16 cellular contexts compared by ENCODE assay signal in the genomic region with DNA sequence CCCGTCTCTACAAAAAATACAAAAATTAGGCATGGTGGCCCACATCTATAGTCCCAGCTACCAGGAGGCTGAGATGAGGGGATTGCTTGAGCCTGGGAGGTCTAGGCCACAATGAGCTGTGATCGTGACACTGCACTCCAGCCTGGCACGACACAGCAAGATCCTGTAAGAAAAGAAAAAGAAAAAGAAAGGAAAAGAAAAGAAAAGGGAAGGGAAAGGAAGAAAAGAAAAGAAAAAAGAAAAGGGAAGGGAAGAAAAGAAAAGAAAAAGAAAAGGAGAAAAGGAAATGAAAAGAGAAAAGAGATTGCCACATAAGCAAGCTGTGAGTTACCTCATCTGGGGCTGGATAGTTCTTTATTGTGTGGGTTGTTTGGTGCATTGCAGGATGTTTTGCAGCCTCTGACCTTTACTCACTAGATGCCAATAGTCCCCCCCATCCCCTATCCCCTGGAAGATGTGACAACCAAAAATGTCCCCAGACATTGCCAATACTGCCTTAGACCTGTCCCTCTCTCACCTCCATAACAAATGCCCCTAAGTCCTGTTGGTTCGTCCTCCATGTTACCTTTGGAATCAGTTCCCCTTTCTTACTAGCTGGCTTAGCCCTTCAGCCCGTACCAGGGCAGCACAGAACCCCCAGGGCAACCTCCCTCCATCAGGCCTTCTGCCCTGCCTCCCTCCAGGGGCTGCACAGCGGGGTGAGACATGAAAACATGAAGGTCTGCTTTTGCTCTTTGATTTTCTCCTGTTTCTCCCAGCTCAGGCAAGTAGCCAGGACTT. TPM values are rescaled to one million over a fixed set of nuclear protein-coding genes. Genes with fewer than 3 reads are reported as not detected.
DNase-seq lines count a peak whose midpoint lies in the region; ATAC-seq, FAIRE-seq and TF ChIP-seq lines count a peak whose summit lies in the region.
"Had no signal": no experiment of that assay in that cellular context is flagged by ENCODE, and none has a peak within 500 bp of the region (broad histone marks: within the 10 kb centered on the region; RNA-seq: fewer than 3 reads in every experiment).

No MANE protein-coding gene starts in this region.

- H3K9me3 ChIP-seq in K562 (replicated peaks; ENCODE audit: control insufficient read depth, insufficient read depth, low read depth, low read length): no peaks in the 10 kb centered on the region

- no peak for FAIRE-seq in K562 (lab: Jason Lieb, UNC)
- FAIRE-seq: RCC 7860 had no signal

- no TSS peak for BruUV-seq in K562 (replicated peaks; lab: Mats Ljungman, UMichigan)

- no peaks in the 10 kb centered on the region for H3K79me2 ChIP-seq in K562 (ENCODE audit: control insufficient read depth, insufficient read depth, low read length)

- peaks cover 14 to 16% of the 10 kb centered on the region in 2 experiments; a peak in 4 of 5 replicates for H3K4me1 ChIP-seq in K562 (replicated peaks in 1 of 2; ENCODE audit: control insufficient read depth in 2 of 2, insufficient read depth in 2 of 2, low read length in 2 of 2)

- no peaks in the 10 kb centered on the region for H3K27me3 Mint-ChIP-seq in stimulated activated naive CD8-positive, alpha-beta T cell treated with anti-CD3 and anti-CD28 coated beads, Interleukin-15, Interleukin-2, amounts not matched to agents 100 ng/mL and 50 ng/mL, for 24 hours
- H3K27me3 Mint-ChIP-seq in stimulated activated naive CD8-positive, alpha-beta T cell treated with anti-CD3 and anti-CD28 coated beads, Interleukin-15, amount 100 ng/mL, for 72 hours: peaks cover 3% of the 10 kb centered on the region

- no peak for ATAC-seq in stimulated activated naive CD8-positive, alpha-beta T cell treated with anti-CD3 and anti-CD28 coated beads, Interleukin-15, amount 100 ng/mL, for 72 hours
- ATAC-seq in K562 (no peak), HG03175 (IDR thresholded peaks at IDR 0.05; ENCODE audit: unreplicated experiment) (no peak)

- WGBS in K562 (ENCODE audit: insufficient coverage, low coverage, missing lambda C conversion rate): 69% methylated on average over 6 of the region's 6 CpGs

- in situ Hi-C loops in K562 (cut with MboI): no loop called here

- no peak overlapping the region for H3K4me3 Mint-ChIP-seq in stimulated activated naive CD8-positive, alpha-beta T cell treated with anti-CD3 and anti-CD28 coated beads, Interleukin-15, Interleukin-2, amounts not matched to agents 100 ng/mL and 50 ng/mL, for 24 hours
- H3K4me3 Mint-ChIP-seq in stimulated activated naive CD8-positive, alpha-beta T cell treated with anti-CD3 and anti-CD28 coated beads, Interleukin-15, amount 100 ng/mL, for 72 hours: no peak overlapping the region
- H3K4me3 Mint-ChIP-seq: B cell, H9 had no signal

- H3K27ac ChIP-seq in K562 (ENCODE audit: extremely low read depth, low read depth, low read length): no peak overlapping the region

- DNase-seq in stimulated activated naive CD8-positive, alpha-beta T cell treated with anti-CD3 and anti-CD28 coated beads, Interleukin-15, amount 100 ng/mL, for 72 hours: no peak
- DNase-seq in MV-4-11 (lab: John Stamatoyannopoulos, UW) (peak; percentile 54), K562 (ENCODE audit: extremely low read depth in 1 of 4, low spot score in 3 of 4) (no peak), mesenteric fat pad (ENCODE audit: low spot score) (no peak)
- DNase-seq in stimulated activated naive CD4-positive, alpha-beta T cell (lab: John Stamatoyannopoulos, UW): no peak
- DNase-seq: DMS 273 treated with DMSO at 0.1 percent for 48 hours, H9, NCI-H1092 treated with DMSO at 0.1 percent for 48 hours, NCI-H187 treated with DMSO at 0.1 percent for 48 hours, NCI-H446, NCI-H748 treated with DMSO at 0.1 percent for 48 hours, SHP77 treated with DMSO at 0.1 percent for 48 hours had no signal

- no peaks in the 10 kb centered on the region for H3K9me1 ChIP-seq in K562 (ENCODE audit: control insufficient read depth, insufficient read depth, low read length)

- TF ChIP-seq EP300 in K562 (IDR thresholded peaks at IDR 0.05; ENCODE audit: low read length): no peak

- H3K4me2 ChIP-seq in K562 (ENCODE audit: insufficient read depth, low read length): no peak overlapping the region

- no peak overlapping the region for H3K4me3 ChIP-seq in K562

- H2AFZ ChIP-seq in K562 (ENCODE audit: low read depth, low read length): peak overlapping the region; percentile 68

- CTCF ChIA-PET in K562 (lab: Yijun Ruan, JAX; ENCODE audit: low intra/inter-chr PET ratio): interaction anchor here (1.0 kb wide), 1 partner anchor 57 kb away, joined by 3 read pairs; no protein-coding TSS in a partner anchor

- POLR2A ChIA-PET in K562 (lab: Yijun Ruan, JAX): interaction anchor here (0.5 to 1.3 kb wide), 5 partner anchors 13 to 215 kb away, joined by 3 to 4 read pairs (median 3); no protein-coding TSS in a partner anchor

- no peaks in the 10 kb centered on the region for H3K9me3 Mint-ChIP-seq in stimulated activated naive CD8-positive, alpha-beta T cell treated with anti-CD3 and anti-CD28 coated beads, Interleukin-15, Interleukin-2, amounts not matched to agents 100 ng/mL and 50 ng/mL, for 24 hours
- no peaks in the 10 kb centered on the region for H3K9me3 Mint-ChIP-seq in stimulated activated naive CD8-positive, alpha-beta T cell treated with anti-CD3 and anti-CD28 coated beads, Interleukin-15, amount 100 ng/mL, for 72 hours
- H3K9me3 Mint-ChIP-seq: H9 had no signal

- peaks cover 3% of the 10 kb centered on the region for H3K4me1 Mint-ChIP-seq in stimulated activated naive CD8-positive, alpha-beta T cell treated with anti-CD3 and anti-CD28 coated beads, Interleukin-15, Interleukin-2, amounts not matched to agents 100 ng/mL and 50 ng/mL, for 24 hours (ENCODE audit: low read depth)
- H3K4me1 Mint-ChIP-seq in stimulated activated naive CD8-positive, alpha-beta T cell treated with anti-CD3 and anti-CD28 coated beads, Interleukin-15, amount 100 ng/mL, for 72 hours: peaks cover 3% of the 10 kb centered on the region
- H3K4me1 Mint-ChIP-seq: B cell had no signal

- no peak for TF ChIP-seq RAD21 in K562 (CRISPR knock-in tag; conservative IDR thresholded peaks at IDR 0.05 in 1 of 2, IDR thresholded peaks at IDR 0.05 in 1 of 2)

- no peaks in the 10 kb centered on the region for H3K36me3 ChIP-seq in K562 (ENCODE audit: control insufficient read depth, insufficient read depth, low read length)

- H3K9ac ChIP-seq in K562 (ENCODE audit: insufficient read depth in 1 of 2, low read depth in 2 of 2, low read length in 2 of 2): peak overlapping the region in 1 of 2 experiments; percentile 72; a peak in 2 of 4 replicates

- no peaks in the 10 kb centered on the region for H3K36me3 Mint-ChIP-seq in stimulated activated naive CD8-positive, alpha-beta T cell treated with anti-CD3 and anti-CD28 coated beads, Interleukin-15, Interleukin-2, amounts not matched to agents 100 ng/mL and 50 ng/mL, for 24 hours (ENCODE audit: low read depth)

- H3K27me3 ChIP-seq in K562 (ENCODE audit: control insufficient read depth in 2 of 2, insufficient read depth in 2 of 2, low read length in 2 of 2): no peaks in the 10 kb centered on the region

- intact Hi-C loops in K562 (cut with micrococcal nuclease): no loop called here

- H3K27ac Mint-ChIP-seq in stimulated activated naive CD8-positive, alpha-beta T cell treated with anti-CD3 and anti-CD28 coated beads, Interleukin-15, Interleukin-2, amounts not matched to agents 100 ng/mL and 50 ng/mL, for 24 hours: peak overlapping the region; percentile 19
- peak overlapping the region in 1 of 2 donors; percentile 47 for H3K27ac Mint-ChIP-seq in stimulated activated naive CD8-positive, alpha-beta T cell treated with anti-CD3 and anti-CD28 coated beads, Interleukin-15, amount 100 ng/mL, for 72 hours
- H3K27ac Mint-ChIP-seq: B cell, H9 had no signal

- no peak for TF ChIP-seq POLR2A in K562 (conservative IDR thresholded peaks at IDR 0.05)

- TF ChIP-seq CTCF in K562 (IDR thresholded peaks at IDR 0.05 in 2 of 3, conservative IDR thresholded peaks at IDR 0.05 in 1 of 3; ENCODE audit: insufficient read depth in 2 of 3, low read depth in 1 of 3, low read length in 3 of 3): no peak

- no peaks in the 10 kb centered on the region for H4K20me1 ChIP-seq in K562 (replicated peaks; ENCODE audit: control insufficient read depth, insufficient read depth, low read length)

RNA-seq across cellular contexts. Expression of a gene that starts 8.9 kb away (rescaled TPM):
- 1.2 and 2.8 TPM in 2 replicates for total RNA-seq in K562 (2011; cell fraction: chromatin; rRNA removed; ENCODE audit: low replicate concordance)
- total RNA-seq in K562 (2011; cell fraction: nucleolus; rRNA removed): 1.6 and 2.0 TPM in 2 replicates
- 1.2 and 1.5 TPM in 2 replicates for total RNA-seq in K562 (2011; cell fraction: nucleoplasm; rRNA removed)
- total RNA-seq in K562 (2014; rRNA removed) (0.36 and 0.57 TPM in 2 replicates), K562 (2014; rRNA removed; fragmentation: Illumina TruSeq; extraction: Trizol) (0.33 and 0.45 TPM in 2 replicates), K562 (2015; rRNA removed; fragmentation: Illumina TruSeq; extraction: Trizol) (0.58 and 0.64 TPM in 2 replicates), K562 (2021) (0.58 and 0.60 TPM in 2 replicates), mesenteric fat pad (1.1 TPM)
- polyA plus RNA-seq in K562 (2011; rRNA removed) (0.55 and 0.72 TPM in 2 replicates), K562 (2014; fragmentation: Illumina TruSeq; extraction: Trizol) (0.45 and 0.60 TPM in 2 replicates), K562 (2014; fragmentation: Nextera tagmentation; extraction: Ambion mirVana) (under 1 TPM in 1 of 2 experiments, not detected in 1; 0.17 TPM), K562 (2014; rRNA removed) (0.49 and 0.71 TPM in 2 replicates)
- 0.43 and 0.48 TPM in 2 replicates for polyA plus RNA-seq in K562 (2011; cell fraction: cytosol; rRNA removed)
- 0.63 TPM in 2 replicates for polyA plus RNA-seq in K562 (2011; cell fraction: nucleus; rRNA removed)
- 0.62 and 0.97 TPM in 2 replicates for polyA plus RNA-seq in K562 (2012)
- 0.42 and 0.81 TPM in 2 replicates for polyA minus RNA-seq in K562 (2011; rRNA and poly(A)+ RNA removed)
- polyA minus RNA-seq in K562 (2011; cell fraction: cytosol; rRNA and poly(A)+ RNA removed): not detected in 2 replicates
- 0.22 and 0.27 TPM in 2 replicates for polyA minus RNA-seq in K562 (2011; cell fraction: nucleus; rRNA and poly(A)+ RNA removed)

RNA-seq across cellular contexts. Expression of a gene that starts 37.6 kb away (rescaled TPM):
- 26.7 and 49.0 TPM in 2 replicates for total RNA-seq in K562 (2011; cell fraction: chromatin; rRNA removed; ENCODE audit: low replicate concordance)
- 16.5 and 18.2 TPM in 2 replicates for total RNA-seq in K562 (2011; cell fraction: nucleolus; rRNA removed)
- total RNA-seq in K562 (2011; cell fraction: nucleoplasm; rRNA removed): 38.7 and 66.3 TPM in 2 replicates
- total RNA-seq in K562 (2014; rRNA removed) (7.6 and 7.9 TPM in 2 replicates), K562 (2014; rRNA removed; fragmentation: Illumina TruSeq; extraction: Trizol) (8.3 and 9.1 TPM in 2 replicates), K562 (2015; rRNA removed; fragmentation: Illumina TruSeq; extraction: Trizol) (6.7 and 7.1 TPM in 2 replicates), K562 (2021) (13.4 and 19.8 TPM in 2 replicates), mesenteric fat pad (35.1 TPM)
- polyA plus RNA-seq in K562 (2011; rRNA removed) (26.7 and 35.9 TPM in 2 replicates), K562 (2014; fragmentation: Illumina TruSeq; extraction: Trizol) (11.5 and 13.0 TPM in 2 replicates), K562 (2014; fragmentation: Nextera tagmentation; extraction: Ambion mirVana) (10 to 100 TPM in 1 of 2 experiments, 1 to 10 TPM in 1; 9.0 to 11.0 TPM), K562 (2014; rRNA removed) (13.2 and 15.6 TPM in 2 replicates)
- polyA plus RNA-seq in K562 (2011; cell fraction: cytosol; rRNA removed): 10.5 and 14.7 TPM in 2 replicates
- 49.2 and 59.8 TPM in 2 replicates for polyA plus RNA-seq in K562 (2011; cell fraction: nucleus; rRNA removed)
- polyA plus RNA-seq in K562 (2012): 8.5 and 11.4 TPM in 2 replicates
- polyA minus RNA-seq in K562 (2011; rRNA and poly(A)+ RNA removed): 18.7 and 32.2 TPM in 2 replicates
- 7.8 and 13.7 TPM in 2 replicates for polyA minus RNA-seq in K562 (2011; cell fraction: cytosol; rRNA and poly(A)+ RNA removed)
- 24.8 and 26.5 TPM in 2 replicates for polyA minus RNA-seq in K562 (2011; cell fraction: nucleus; rRNA and poly(A)+ RNA removed)

RNA-seq across cellular contexts. Expression of a gene that starts 58.8 kb away (rescaled TPM):
- total RNA-seq in K562 (2011; cell fraction: chromatin; rRNA removed; ENCODE audit: low replicate concordance): 13.8 and 44.5 TPM in 2 replicates
- 11.0 and 12.1 TPM in 2 replicates for total RNA-seq in K562 (2011; cell fraction: nucleolus; rRNA removed)
- 18.8 and 21.3 TPM in 2 replicates for total RNA-seq in K562 (2011; cell fraction: nucleoplasm; rRNA removed)
- 56.9 and 74.2 TPM in 2 replicates for total RNA-seq in K562 (2014; rRNA removed)
- 58.7 and 59.8 TPM in 2 replicates for total RNA-seq in K562 (2014; rRNA removed; fragmentation: Illumina TruSeq; extraction: Trizol)
- 65.4 and 70.8 TPM in 2 replicates for total RNA-seq in K562 (2015; rRNA removed; fragmentation: Illumina TruSeq; extraction: Trizol)
- 61.0 and 61.5 TPM in 2 replicates for total RNA-seq in K562 (2021)
- 38.3 and 65.7 TPM in 2 replicates for polyA plus RNA-seq in K562 (2011; rRNA removed)
- polyA plus RNA-seq in K562 (2011; cell fraction: cytosol; rRNA removed): 15.3 and 17.6 TPM in 2 replicates
- polyA plus RNA-seq in K562 (2011; cell fraction: nucleus; rRNA removed): 12.4 and 13.8 TPM in 2 replicates
- 36.3 and 42.8 TPM in 2 replicates for polyA plus RNA-seq in K562 (2012)
- polyA plus RNA-seq in K562 (2014; fragmentation: Illumina TruSeq; extraction: Trizol): 88.9 and 93.4 TPM in 2 replicates
- polyA plus RNA-seq in K562 (2014; fragmentation: Nextera tagmentation; extraction: Ambion mirVana): 10 to 100 TPM; 29.2 to 33.7 TPM
- polyA plus RNA-seq in K562 (2014; rRNA removed): 72.7 and 102 TPM in 2 replicates
- polyA minus RNA-seq in K562 (2011; rRNA and poly(A)+ RNA removed): 16.0 and 24.7 TPM in 2 replicates
- 13.7 and 15.2 TPM in 2 replicates for polyA minus RNA-seq in K562 (2011; cell fraction: cytosol; rRNA and poly(A)+ RNA removed)
- polyA minus RNA-seq in K562 (2011; cell fraction: nucleus; rRNA and poly(A)+ RNA removed): 9.3 and 13.1 TPM in 2 replicates
- 54.2 TPM for total RNA-seq in mesenteric fat pad
